In genomic region chr19:51169283-51169918, GRCh38 we compare ENCODE assay signal across 9 cellular contexts. TPM values are rescaled to one million over a fixed set of nuclear protein-coding genes. Genes with fewer than 3 reads are reported as not detected.
DNase-seq lines count a peak whose midpoint lies in the region; FAIRE-seq and TF ChIP-seq lines count a peak whose summit lies in the region.
"Not testable (repeated sequence)": the region's sequence is repeated elsewhere in the genome, so short reads cannot be mapped to it uniquely, and the experiment has no call there.
"Had no signal": no experiment of that assay in that cellular context is flagged by ENCODE, and none has a peak within 500 bp of the region (broad histone marks: within the 10 kb centered on the region; RNA-seq: fewer than 3 reads in every experiment).

No MANE protein-coding gene starts in this region.

- H3K4me2 ChIP-seq in keratinocyte (ENCODE audit: control insufficient read depth, extremely low read depth, insufficient read depth, low read depth, low read length) = not testable (repeated sequence)

- TF ChIP-seq CTCF in keratinocyte (optimal IDR thresholded peaks at IDR 0.05 in 1 of 3, IDR thresholded peaks at IDR 0.05 in 1 of 3, conservative IDR thresholded peaks at IDR 0.05 in 1 of 3; ENCODE audit: extremely low read depth in 1 of 3, insufficient read depth in 2 of 3, low read length in 3 of 3) = peak; percentile 27 to 77 (median 65)
- peak; percentile 79 for TF ChIP-seq CTCF in retinal pigment epithelial cell (conservative IDR thresholded peaks at IDR 0.05; ENCODE audit: low read depth, low read length)
- peak; percentile 74 to 91 (median 83) for TF ChIP-seq CTCF in testis (IDR thresholded peaks at IDR 0.05)

- H2AFZ ChIP-seq in keratinocyte (ENCODE audit: control insufficient read depth, low read length) = not testable (repeated sequence)

- DNase-seq in ELF-1 (ENCODE audit: low read depth, low spot score) = peak; percentile 74
- DNase-seq in NAMALWA (ENCODE audit: low spot score) = peak; percentile 69
- DNase-seq in RPMI8226 = peak; percentile 77
- peak; percentile 71 for DNase-seq in activated CD8-positive, alpha-beta memory T cell treated with anti-CD3 and anti-CD28 coated beads, Interleukin-2, amount 50 U/mL, for 4 hours
- DNase-seq in dedifferentiated amniotic fluid mesenchymal stem cell (ENCODE audit: extremely low spot score) = peak; percentile 19
- not testable (repeated sequence) for DNase-seq in keratinocyte (ENCODE audit: low read depth, low spot score)
- DNase-seq in retinal pigment epithelial cell (ENCODE audit: low read depth) = peak; percentile 17
- DNase-seq in testis = peak; percentile 91

- TF ChIP-seq POLR2A in testis (IDR thresholded peaks at IDR 0.05) = not testable (repeated sequence)

- H3K9ac ChIP-seq in keratinocyte (ENCODE audit: control insufficient read depth, extremely low read depth, insufficient read depth, low read length) = not testable (repeated sequence)

- WGBS in testis, 2 donors = 37 to 41% methylated on average over 11 of the region's 11 CpGs

- H3K79me2 ChIP-seq in keratinocyte (ENCODE audit: control insufficient read depth, insufficient read depth, low read length) = not testable (repeated sequence)

- H3K9me3 ChIP-seq in keratinocyte (ENCODE audit: control insufficient read depth, low read depth, low read length); testis: not testable (repeated sequence)

- H3K4me1 ChIP-seq in keratinocyte (ENCODE audit: control insufficient read depth, extremely low read depth, insufficient read depth, low read length) = not testable (repeated sequence)
- H3K4me1 ChIP-seq in testis = peaks cover 11% of the 10 kb centered on the region

- not testable (repeated sequence) for H3K36me3 ChIP-seq in keratinocyte (ENCODE audit: control insufficient read depth in 2 of 2, extremely low read depth in 1 of 2, insufficient read depth in 2 of 2, low read length in 2 of 2); testis (ENCODE audit: low read depth, missing control alignments)

- not testable (repeated sequence) for H3K9me1 ChIP-seq in keratinocyte (ENCODE audit: control insufficient read depth, extremely low read depth, insufficient read depth, low read length)

- not testable (repeated sequence) for H4K20me1 ChIP-seq in keratinocyte (ENCODE audit: control insufficient read depth, extremely low read depth, insufficient read depth, low read length)

- dilution Hi-C loops in keratinocyte (cut with MboI; ENCODE audit: extremely low pct_ligation_motif_present, low sequenced_read_pairs) = not testable (repeated sequence)

- FAIRE-seq in keratinocyte (lab: Jason Lieb, UNC) = not testable (repeated sequence)

- H3K27ac ChIP-seq in keratinocyte (ENCODE audit: control insufficient read depth, insufficient read depth, low read length) = not testable (repeated sequence)
- H3K27ac ChIP-seq in testis = peak overlapping the region in 1 of 2 donors; percentile 61

- intact Hi-C loops in testis (cut with DNase I; ENCODE audit: low total_unique reads) = not testable (repeated sequence)

- H3K4me3 ChIP-seq in keratinocyte (ENCODE audit: control insufficient read depth in 2 of 3, extremely low read depth in 1 of 3, insufficient read depth in 2 of 3, low read depth in 1 of 3, low read length in 3 of 3); retinal pigment epithelial cell (ENCODE audit: low read length); testis: not testable (repeated sequence)

- not testable (repeated sequence) for H3K27me3 ChIP-seq in keratinocyte (ENCODE audit: control insufficient read depth, extremely low read depth, insufficient read depth, low read length); testis

RNA-seq across cellular contexts. Expression of gene SIGLEC7, which starts 27.3 kb away (rescaled TPM):
- not detected in 3 replicates for polyA plus RNA-seq in keratinocyte
- polyA plus RNA-seq in keratinocyte (2011; ENCODE audit: low read depth) = not detected
- not detected in 2 replicates for polyA plus RNA-seq in keratinocyte (2011; cell fraction: cytosol; rRNA removed)
- not detected in 2 replicates for polyA plus RNA-seq in keratinocyte (2011; cell fraction: nucleus; rRNA removed)
- polyA plus RNA-seq in keratinocyte (2012; ENCODE audit: low replicate concordance) = not detected in 2 replicates
- polyA minus RNA-seq in keratinocyte = not detected in 3 replicates
- polyA minus RNA-seq in keratinocyte (2011; cell fraction: cytosol; rRNA and poly(A)+ RNA removed) = not detected
- polyA minus RNA-seq in keratinocyte (2011; cell fraction: nucleus; rRNA and poly(A)+ RNA removed) = not detected in 2 replicates
- 1 to 10 TPM in 1 of 2 donors, under 1 TPM in 1; 0.79 to 1.2 TPM for total RNA-seq in testis
- polyA plus RNA-seq in testis (ENCODE audit: insufficient read depth, low read depth, low replicate concordance) = 2.0 TPM

RNA-seq across cellular contexts. Expression of gene SIGLEC9, which starts 44.7 kb away (rescaled TPM):
- not detected in 3 replicates for polyA plus RNA-seq in keratinocyte
- not detected for polyA plus RNA-seq in keratinocyte (2011; ENCODE audit: low read depth)
- not detected in 2 replicates for polyA plus RNA-seq in keratinocyte (2011; cell fraction: cytosol; rRNA removed)
- not detected in 2 replicates for polyA plus RNA-seq in keratinocyte (2011; cell fraction: nucleus; rRNA removed)
- polyA plus RNA-seq in keratinocyte (2012; ENCODE audit: low replicate concordance) = not detected in 2 replicates
- not detected in 3 replicates for polyA minus RNA-seq in keratinocyte
- not detected for polyA minus RNA-seq in keratinocyte (2011; cell fraction: cytosol; rRNA and poly(A)+ RNA removed)
- 0.21 TPM in 1 of 2 replicates, not detected in the other for polyA minus RNA-seq in keratinocyte (2011; cell fraction: nucleus; rRNA and poly(A)+ RNA removed)
- total RNA-seq in testis = 1 to 10 TPM; 2.6 to 5.1 TPM
- 3.2 TPM for polyA plus RNA-seq in testis (ENCODE audit: insufficient read depth, low read depth, low replicate concordance)

RNA-seq across cellular contexts. Expression of gene CD33, which starts 55.5 kb away (rescaled TPM):
- polyA plus RNA-seq in keratinocyte (0.16 TPM in 1 of 3 replicates, not detected in the others), testis (ENCODE audit: insufficient read depth, low read depth, low replicate concordance) (3.8 TPM)
- not detected for polyA plus RNA-seq in keratinocyte (2011; ENCODE audit: low read depth)
- not detected in 2 replicates for polyA plus RNA-seq in keratinocyte (2011; cell fraction: cytosol; rRNA removed)
- not detected in 2 replicates for polyA plus RNA-seq in keratinocyte (2011; cell fraction: nucleus; rRNA removed)
- not detected in 2 replicates for polyA plus RNA-seq in keratinocyte (2012; ENCODE audit: low replicate concordance)
- not detected in 3 replicates for polyA minus RNA-seq in keratinocyte
- polyA minus RNA-seq in keratinocyte (2011; cell fraction: cytosol; rRNA and poly(A)+ RNA removed) = not detected
- polyA minus RNA-seq in keratinocyte (2011; cell fraction: nucleus; rRNA and poly(A)+ RNA removed) = not detected in 2 replicates
- total RNA-seq in testis = 1 to 10 TPM; 1.3 to 1.7 TPM
- total RNA-seq: temporal lobe had no signal
